ENCODE assay signal across 27 cellular contexts in genomic region chr1:20495661-20496060, GRCh38. TPM values are rescaled to one million over a fixed set of nuclear protein-coding genes. Genes with fewer than 3 reads are reported as not detected.
DNase-seq lines count a peak whose midpoint lies in the region; ATAC-seq, FAIRE-seq and TF ChIP-seq lines count a peak whose summit lies in the region.
"Had no signal": no experiment of that assay in that cellular context is flagged by ENCODE, and none has a peak within 500 bp of the region (broad histone marks: within the 10 kb centered on the region; RNA-seq: fewer than 3 reads in every experiment).

No MANE protein-coding gene starts in this region.

- H3K27ac Mint-ChIP-seq in Caco-2 (ENCODE audit: unreplicated experiment) = peak overlapping the region; percentile 55
- H3K27ac Mint-ChIP-seq in effector memory CD8-positive, alpha-beta T cell = no peak overlapping the region
- H3K27ac Mint-ChIP-seq: natural killer cell had no signal

- BruUV-seq in Caco-2 (replicated peaks; lab: Mats Ljungman, UMichigan) (no TSS peak), PC-9 (replicated peaks; lab: Mats Ljungman, UMichigan) (TSS peak; percentile 18), K562 (replicated peaks; lab: Mats Ljungman, UMichigan) (no TSS peak)

- TF ChIP-seq POLR2A in K562 (conservative IDR thresholded peaks at IDR 0.05) = no peak

- H3K4me1 ChIP-seq in Caco-2 (no peaks in the 10 kb centered on the region), PC-9 (replicated peaks; ENCODE audit: insufficient read depth) (peaks cover 39% of the 10 kb centered on the region), K562 (replicated peaks in 1 of 2; ENCODE audit: control insufficient read depth in 2 of 2, insufficient read depth in 2 of 2, low read length in 2 of 2) (peaks cover 0 to 3% of the 10 kb centered on the region in 2 experiments; a peak in 2 of 5 replicates), mesodermal cell (ENCODE audit: control insufficient read depth, insufficient read depth, low read length, poor library complexity, severe bottlenecking) (peaks cover 31% of the 10 kb centered on the region)

- H3K79me2 ChIP-seq in PC-9 (ENCODE audit: low read depth) (no peaks in the 10 kb centered on the region), K562 (ENCODE audit: control insufficient read depth, insufficient read depth, low read length) (no peaks in the 10 kb centered on the region)

- no peak for TF ChIP-seq RAD21 in K562 (CRISPR knock-in tag; conservative IDR thresholded peaks at IDR 0.05 in 1 of 2, IDR thresholded peaks at IDR 0.05 in 1 of 2)

- peak overlapping the region; percentile 60 for H3K4me2 ChIP-seq in PC-9
- H3K4me2 ChIP-seq in K562 (ENCODE audit: insufficient read depth, low read length) = no peak overlapping the region

- H3K9me2 ChIP-seq in PC-9 (ENCODE audit: insufficient read depth) = no peaks in the 10 kb centered on the region

- peaks cover 6% of the 10 kb centered on the region for H3K4me1 Mint-ChIP-seq in Caco-2 (ENCODE audit: low read depth, unreplicated experiment)
- H3K4me1 Mint-ChIP-seq in effector memory CD8-positive, alpha-beta T cell (ENCODE audit: low read depth in 2 of 2) = no peaks in the 10 kb centered on the region

- WGBS in K562 (ENCODE audit: insufficient coverage, low coverage, missing lambda C conversion rate) = 48% methylated on average over 1 of the region's 1 CpG
- WGBS in mesodermal cell (ENCODE audit: insufficient coverage in 2 of 2), 2 experiments = 80 to 100% methylated on average over 1 of the region's 1 CpG

- in situ Hi-C loops in K562 (cut with MboI) = loop anchor here (5.0 to 10.0 kb wide), 2 partner anchors 281 to 568 kb away; no protein-coding TSS in a partner anchor

- no peak for TF ChIP-seq CTCF in Caco-2 (IDR thresholded peaks at IDR 0.05; ENCODE audit: insufficient read depth in 1 of 2, low read depth in 1 of 2, low read length in 1 of 2, severe bottlenecking in 1 of 2, unreplicated experiment in 1 of 2)
- TF ChIP-seq CTCF in PC-9 (conservative IDR thresholded peaks at IDR 0.05) = no peak
- no peak for TF ChIP-seq CTCF in K562 (IDR thresholded peaks at IDR 0.05 in 2 of 3, conservative IDR thresholded peaks at IDR 0.05 in 1 of 3; ENCODE audit: insufficient read depth in 2 of 3, low read depth in 1 of 3, low read length in 3 of 3)

- H4K20me1 ChIP-seq in PC-9 (ENCODE audit: insufficient read depth) (no peaks in the 10 kb centered on the region), K562 (replicated peaks; ENCODE audit: control insufficient read depth, insufficient read depth, low read length) (peaks cover 4% of the 10 kb centered on the region; the same call in 1 of the 2 replicates)

- H3K9me3 Mint-ChIP-seq in Caco-2 (ENCODE audit: unreplicated experiment) = no peaks in the 10 kb centered on the region
- H3K9me3 Mint-ChIP-seq in effector memory CD8-positive, alpha-beta T cell = no peaks in the 10 kb centered on the region
- H3K9me3 Mint-ChIP-seq: activated T-cell treated with anti-CD3 and anti-CD28 coated beads, Interleukin-2, amount 50 U/mL, for 72 hours; CD4-positive, CD25-positive, alpha-beta regulatory T cell; natural killer cell had no signal

- H3K4me3 ChIP-seq in Caco-2 (ENCODE audit: low read depth, low read length) (no peak overlapping the region), PC-9 (no peak overlapping the region), K562 (no peak overlapping the region), mesodermal cell (ENCODE audit: extremely low read depth, insufficient read depth, low read length, poor library complexity, severe bottlenecking) (no peak overlapping the region)
- H3K4me3 ChIP-seq: ovary had no signal

- H3K36me3 ChIP-seq in Caco-2 (ENCODE audit: control insufficient read depth, insufficient read depth, low read length) (no peaks in the 10 kb centered on the region), PC-9 (ENCODE audit: low read depth) (no peaks in the 10 kb centered on the region), K562 (ENCODE audit: control insufficient read depth, insufficient read depth, low read length) (peaks cover 23% of the 10 kb centered on the region; the same call in 2 of the 3 replicates), mesodermal cell (ENCODE audit: control insufficient read depth, insufficient read depth, low read length) (peaks cover 31% of the 10 kb centered on the region)
- H3K36me3 ChIP-seq: ovary had no signal

- H3K9me1 ChIP-seq in K562 (ENCODE audit: control insufficient read depth, insufficient read depth, low read length) = no peaks in the 10 kb centered on the region

- H3K36me3 Mint-ChIP-seq in Caco-2 (ENCODE audit: insufficient read depth, unreplicated experiment) = peaks cover 7% of the 10 kb centered on the region
- peaks cover 11% of the 10 kb centered on the region for H3K36me3 Mint-ChIP-seq in effector memory CD8-positive, alpha-beta T cell (ENCODE audit: insufficient read depth)
- H3K36me3 Mint-ChIP-seq: natural killer cell had no signal

- no peaks in the 10 kb centered on the region for H3K27me3 Mint-ChIP-seq in Caco-2 (ENCODE audit: insufficient read depth, unreplicated experiment)
- no peaks in the 10 kb centered on the region for H3K27me3 Mint-ChIP-seq in effector memory CD8-positive, alpha-beta T cell

- no peak overlapping the region for H2AFZ ChIP-seq in PC-9
- H2AFZ ChIP-seq in K562 (ENCODE audit: low read depth, low read length) = no peak overlapping the region

- ATAC-seq in K562 (no peak), HG03095 (IDR thresholded peaks at IDR 0.05; ENCODE audit: unreplicated experiment) (no peak)
- ATAC-seq in effector memory CD8-positive, alpha-beta T cell (replicated peaks) = no peak
- ATAC-seq: natural killer cell, sciatic nerve had no signal

- intact Hi-C loops in Caco-2 (cut with micrococcal nuclease; ENCODE audit: unreplicated experiment) (loop anchor here (2.0 kb wide), 1 partner anchor 283 kb away; no protein-coding TSS in a partner anchor), PC-9 (cut with micrococcal nuclease; ENCODE audit: unreplicated experiment) (loop anchor here (1.0 kb wide), 1 partner anchor 263 kb away; no protein-coding TSS in a partner anchor), K562 (cut with micrococcal nuclease) (loop anchor here (2.0 kb wide), 2 partner anchors 119 to 283 kb away; no protein-coding TSS in a partner anchor)

- H3K4me3 Mint-ChIP-seq in Caco-2 (ENCODE audit: unreplicated experiment) = no peak overlapping the region
- no peak overlapping the region for H3K4me3 Mint-ChIP-seq in effector memory CD8-positive, alpha-beta T cell
- H3K4me3 Mint-ChIP-seq: CD4-positive, CD25-positive, alpha-beta regulatory T cell had no signal

- H3K27me3 ChIP-seq in Caco-2 (replicated peaks; ENCODE audit: control insufficient read depth, insufficient read depth, low read length) (no peaks in the 10 kb centered on the region), PC-9 (ENCODE audit: insufficient read depth, low read depth) (no peaks in the 10 kb centered on the region), K562 (ENCODE audit: control insufficient read depth in 2 of 2, insufficient read depth in 2 of 2, low read length in 2 of 2) (peaks cover 10 to 21% of the 10 kb centered on the region in 2 experiments; a peak in 3 of 5 replicates)
- H3K27me3 ChIP-seq: brain microvascular endothelial cell, ovary had no signal

- no peak for FAIRE-seq in K562 (lab: Jason Lieb, UNC)
- FAIRE-seq: colon, G401.6, GM18507 had no signal

- H3K27ac ChIP-seq in PC-9 (peak overlapping the region; percentile 97), K562 (ENCODE audit: extremely low read depth, low read depth, low read length) (no peak overlapping the region), mesodermal cell (ENCODE audit: low read depth, low read length, severe bottlenecking) (peak overlapping the region; percentile 46)
- H3K27ac ChIP-seq: brain microvascular endothelial cell, ovary had no signal

- peaks cover 45% of the 10 kb centered on the region for H3F3A ChIP-seq in PC-9 (ENCODE audit: insufficient read depth, low read depth)

- no peak for TF ChIP-seq EP300 in K562 (IDR thresholded peaks at IDR 0.05; ENCODE audit: low read length)

- DNase-seq in Caco-2 = no peak
- no peak for DNase-seq in PC-9
- no peak for DNase-seq in K562 (ENCODE audit: extremely low read depth in 1 of 4, low spot score in 3 of 4)
- no peak for DNase-seq in stimulated activated CD4-positive, alpha-beta T cell treated with anti-CD3 and anti-CD28 coated beads, Interleukin-4, amount 100 ng/mL, for 1 hour
- DNase-seq in effector memory CD8-positive, alpha-beta T cell = no peak
- DNase-seq in NCI-H2029 (lab: John Stamatoyannopoulos, UW) = no peak
- DNase-seq: activated CD4-positive, CD25-positive, alpha-beta regulatory T cell; activated CD8-positive, alpha-beta memory T cell treated with anti-CD3 and anti-CD28 coated beads for 24 hours; DMS153; effector memory CD4-positive, alpha-beta T cell; head of caudate nucleus; KG1; natural killer cell; NCI-H2171; NCI-H524 treated with DMSO at 0.1 percent for 48 hours; ovary; substantia nigra had no signal

- no peak overlapping the region for H3K9ac ChIP-seq in K562 (ENCODE audit: insufficient read depth in 1 of 2, low read depth in 2 of 2, low read length in 2 of 2)

- no peaks in the 10 kb centered on the region for H3K9me3 ChIP-seq in Caco-2
- H3K9me3 ChIP-seq in PC-9 (ENCODE audit: insufficient read depth, low read depth) = no peaks in the 10 kb centered on the region
- H3K9me3 ChIP-seq in K562 (replicated peaks; ENCODE audit: control insufficient read depth, insufficient read depth, low read depth, low read length) = no peaks in the 10 kb centered on the region
- H3K9me3 ChIP-seq in mesodermal cell (ENCODE audit: control insufficient read depth, low read length) = no peaks in the 10 kb centered on the region
- H3K9me3 ChIP-seq: ovary had no signal

- POLR2A ChIA-PET in Caco-2 (lab: Charles Lee) = no interaction called here
- POLR2A ChIA-PET in PC-9 (lab: Charles Lee; ENCODE audit: unreplicated experiment) = no interaction called here
- POLR2A ChIA-PET in K562 (lab: Yijun Ruan, JAX) = no interaction called here

- CTCF ChIA-PET in Caco-2 (lab: Charles Lee) = interaction anchor here (0.5 to 2.2 kb wide), 3 partner anchors 61 to 287 kb away, joined by 3 to 9 read pairs (median 5); no protein-coding TSS in a partner anchor
- CTCF ChIA-PET in PC-9 (lab: Charles Lee) = interaction anchor here (0.6 to 2.5 kb wide), 2 partner anchors 284 to 344 kb away, joined by 8 to 23 read pairs; no protein-coding TSS in a partner anchor
- CTCF ChIA-PET in K562 (lab: Yijun Ruan, JAX; ENCODE audit: low intra/inter-chr PET ratio) = interaction anchor here (3.4 kb wide), 1 partner anchor 119 kb away, joined by 23 read pairs; no protein-coding TSS in a partner anchor

RNA-seq across cellular contexts. Expression of gene CAMK2N1, which starts 9.7 kb away (rescaled TPM):
- total RNA-seq in Caco-2 (2022) (47.5 and 55.0 TPM in 2 replicates), PC-9 (2021) (34.9 and 44.6 TPM in 2 replicates), K562 (2014; rRNA removed) (0.09 and 0.24 TPM in 2 replicates), K562 (2014; rRNA removed; fragmentation: Illumina TruSeq; extraction: Trizol) (0.15 and 0.22 TPM in 2 replicates), K562 (2015; rRNA removed; fragmentation: Illumina TruSeq; extraction: Trizol) (0.15 and 0.25 TPM in 2 replicates), K562 (2021) (1.4 and 2.1 TPM in 2 replicates)
- 1.1 and 1.2 TPM in 2 replicates for total RNA-seq in K562 (2011; cell fraction: chromatin; rRNA removed; ENCODE audit: low replicate concordance)
- total RNA-seq in K562 (2011; cell fraction: nucleolus; rRNA removed) = 0.17 and 1.2 TPM in 2 replicates
- total RNA-seq in K562 (2011; cell fraction: nucleoplasm; rRNA removed) = 0.81 and 2.7 TPM in 2 replicates
- polyA plus RNA-seq in K562 (2011; rRNA removed) (0.27 and 0.47 TPM in 2 replicates), K562 (2014; fragmentation: Illumina TruSeq; extraction: Trizol) (0.74 and 1.1 TPM in 2 replicates), K562 (2014; fragmentation: Nextera tagmentation; extraction: Ambion mirVana) (under 1 TPM; 0.20 to 0.34 TPM), K562 (2014; rRNA removed) (0.45 and 0.52 TPM in 2 replicates)
- 0.27 and 0.28 TPM in 2 replicates for polyA plus RNA-seq in K562 (2011; cell fraction: cytosol; rRNA removed)
- polyA plus RNA-seq in K562 (2011; cell fraction: nucleus; rRNA removed) = 0.32 and 0.84 TPM in 2 replicates
- polyA plus RNA-seq in K562 (2012) = 1.7 and 2.2 TPM in 2 replicates
- 0.24 and 0.32 TPM in 2 replicates for polyA minus RNA-seq in K562 (2011; rRNA and poly(A)+ RNA removed)
- polyA minus RNA-seq in K562 (2011; cell fraction: cytosol; rRNA and poly(A)+ RNA removed) = 0.38 and 0.55 TPM in 2 replicates
- 0.11 and 0.27 TPM in 2 replicates for polyA minus RNA-seq in K562 (2011; cell fraction: nucleus; rRNA and poly(A)+ RNA removed)
- 29.7 TPM for polyA plus RNA-seq in mesodermal cell (2013, experiment 1 of 2)
- polyA plus RNA-seq in mesodermal cell (2013, experiment 2 of 2) = 30.7 TPM

RNA-seq across cellular contexts. Expression of gene MUL1, which starts 12.3 kb away (rescaled TPM):
- total RNA-seq in Caco-2 (2022) (18.3 and 18.7 TPM in 2 replicates), PC-9 (2021) (21.9 and 22.8 TPM in 2 replicates), K562 (2014; rRNA removed) (20.1 and 25.0 TPM in 2 replicates), K562 (2014; rRNA removed; fragmentation: Illumina TruSeq; extraction: Trizol) (12.7 and 14.5 TPM in 2 replicates), K562 (2015; rRNA removed; fragmentation: Illumina TruSeq; extraction: Trizol) (18.6 and 18.7 TPM in 2 replicates), K562 (2021) (32.9 and 34.6 TPM in 2 replicates)
- 13.4 and 41.5 TPM in 2 replicates for total RNA-seq in K562 (2011; cell fraction: chromatin; rRNA removed; ENCODE audit: low replicate concordance)
- 54.0 and 57.2 TPM in 2 replicates for total RNA-seq in K562 (2011; cell fraction: nucleolus; rRNA removed)
- total RNA-seq in K562 (2011; cell fraction: nucleoplasm; rRNA removed) = 39.6 and 40.0 TPM in 2 replicates
- polyA plus RNA-seq in K562 (2011; rRNA removed) (19.3 and 21.6 TPM in 2 replicates), K562 (2014; fragmentation: Illumina TruSeq; extraction: Trizol) (26.2 and 26.5 TPM in 2 replicates), K562 (2014; fragmentation: Nextera tagmentation; extraction: Ambion mirVana) (10 to 100 TPM; 10.4 to 14.7 TPM), K562 (2014; rRNA removed) (22.0 and 23.7 TPM in 2 replicates)
- 22.4 and 29.8 TPM in 2 replicates for polyA plus RNA-seq in K562 (2011; cell fraction: cytosol; rRNA removed)
- 16.2 and 16.7 TPM in 2 replicates for polyA plus RNA-seq in K562 (2011; cell fraction: nucleus; rRNA removed)
- polyA plus RNA-seq in K562 (2012) = 25.8 and 26.7 TPM in 2 replicates
- 14.0 and 16.3 TPM in 2 replicates for polyA minus RNA-seq in K562 (2011; rRNA and poly(A)+ RNA removed)
- polyA minus RNA-seq in K562 (2011; cell fraction: cytosol; rRNA and poly(A)+ RNA removed) = 16.0 and 19.4 TPM in 2 replicates
- polyA minus RNA-seq in K562 (2011; cell fraction: nucleus; rRNA and poly(A)+ RNA removed) = 10.5 and 15.2 TPM in 2 replicates
- 19.9 TPM for polyA plus RNA-seq in mesodermal cell (2013, experiment 1 of 2)
- polyA plus RNA-seq in mesodermal cell (2013, experiment 2 of 2) = 16.1 TPM

RNA-seq across cellular contexts. Expression of gene FAM43B, which starts 56.7 kb away (rescaled TPM):
- total RNA-seq in Caco-2 (2022) (3.6 and 4.4 TPM in 2 replicates), PC-9 (2021) (not detected in 2 replicates), K562 (2014; rRNA removed) (not detected in 2 replicates), K562 (2014; rRNA removed; fragmentation: Illumina TruSeq; extraction: Trizol) (not detected in 2 replicates), K562 (2015; rRNA removed; fragmentation: Illumina TruSeq; extraction: Trizol) (not detected in 2 replicates), K562 (2021) (not detected in 2 replicates)
- total RNA-seq in K562 (2011; cell fraction: chromatin; rRNA removed; ENCODE audit: low replicate concordance) = not detected in 2 replicates
- total RNA-seq in K562 (2011; cell fraction: nucleolus; rRNA removed) = not detected in 2 replicates
- not detected in 2 replicates for total RNA-seq in K562 (2011; cell fraction: nucleoplasm; rRNA removed)
- polyA plus RNA-seq in K562 (2011; rRNA removed) (not detected in 2 replicates), K562 (2014; fragmentation: Illumina TruSeq; extraction: Trizol) (not detected in 2 replicates), K562 (2014; fragmentation: Nextera tagmentation; extraction: Ambion mirVana) (not detected), K562 (2014; rRNA removed) (not detected in 2 replicates)
- 0.03 TPM in 1 of 2 replicates, not detected in the other for polyA plus RNA-seq in K562 (2011; cell fraction: cytosol; rRNA removed)
- not detected in 2 replicates for polyA plus RNA-seq in K562 (2011; cell fraction: nucleus; rRNA removed)
- 0.06 TPM in 1 of 2 replicates, not detected in the other for polyA plus RNA-seq in K562 (2012)
- polyA minus RNA-seq in K562 (2011; rRNA and poly(A)+ RNA removed) = not detected in 2 replicates
- not detected in 2 replicates for polyA minus RNA-seq in K562 (2011; cell fraction: cytosol; rRNA and poly(A)+ RNA removed)
- not detected in 2 replicates for polyA minus RNA-seq in K562 (2011; cell fraction: nucleus; rRNA and poly(A)+ RNA removed)
- polyA plus RNA-seq in mesodermal cell (2013, experiment 1 of 2) = 1.4 TPM
- 0.81 TPM for polyA plus RNA-seq in mesodermal cell (2013, experiment 2 of 2)
- total RNA-seq: activated T-cell treated with anti-CD3 and anti-CD28 coated beads, Interleukin-2, amount 50 U/mL, for 72 hours; CD4-positive, CD25-positive, alpha-beta regulatory T cell; natural killer cell; RPMI7951 had no signal
- polyA plus RNA-seq: CD4-positive, CD25-positive, alpha-beta regulatory T cell had no signal
